In the genomic region with DNA sequence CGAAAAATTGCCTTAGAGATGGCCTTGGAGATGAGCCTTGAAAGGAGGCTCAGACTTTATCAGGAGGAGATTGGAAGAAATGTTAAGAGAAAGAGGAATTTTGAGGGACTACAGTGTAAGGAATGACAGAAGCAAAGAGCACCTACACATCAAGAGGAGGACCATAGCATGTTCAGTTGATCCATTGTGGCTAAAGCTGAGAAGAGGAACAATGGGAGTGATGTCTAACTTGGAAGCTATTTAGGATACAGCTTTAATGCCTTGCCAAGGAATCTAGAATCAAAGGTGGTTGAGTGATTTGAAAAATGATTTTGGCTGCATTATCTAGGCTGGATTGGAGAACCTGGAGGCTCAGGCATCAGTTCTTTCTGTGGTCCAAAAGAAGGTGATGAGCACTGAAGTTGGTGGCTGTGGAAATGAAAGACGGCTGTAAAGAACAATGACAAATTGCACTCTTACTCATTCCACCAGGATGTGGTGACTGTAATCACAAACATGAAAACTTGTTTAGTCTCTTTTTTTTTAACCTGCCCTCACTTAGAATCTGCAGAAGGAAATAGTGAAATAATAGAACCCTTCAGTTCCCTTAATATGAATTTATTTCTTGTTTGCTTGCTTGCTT, we compare ENCODE assay signal across 9 cellular contexts. TPM values are rescaled to one million over a fixed set of nuclear protein-coding genes. Genes with fewer than 3 reads are reported as not detected.
DNase-seq lines count a peak whose midpoint lies in the region; ATAC-seq lines count a peak whose summit lies in the region.
"Had no signal": no experiment of that assay in that cellular context is flagged by ENCODE, and none has a peak within 500 bp of the region (broad histone marks: within the 10 kb centered on the region; RNA-seq: fewer than 3 reads in every experiment).

No MANE protein-coding gene starts in this region.

- no peaks in the 10 kb centered on the region for H3K27me3 ChIP-seq in neuronal stem cell (ENCODE audit: control insufficient read depth in 3 of 3, insufficient read depth in 3 of 3, low read depth in 1 of 3, low read length in 3 of 3)

- H3K27me3 Mint-ChIP-seq in activated naive CD4-positive, alpha-beta T cell treated with anti-CD3 and anti-CD28 coated beads, Interleukin-2, amount 10 ng/mL, durations not matched to agents 7 days and 5 days, result no peaks in the 10 kb centered on the region
- H3K27me3 Mint-ChIP-seq in stimulated activated naive CD8-positive, alpha-beta T cell treated with anti-CD3 and anti-CD28 coated beads, Interleukin-15, amount 100 ng/mL, for 72 hours, result no peaks in the 10 kb centered on the region

- peaks cover 5% of the 10 kb centered on the region for H3K36me3 Mint-ChIP-seq in activated naive CD4-positive, alpha-beta T cell treated with anti-CD3 and anti-CD28 coated beads, Interleukin-2, amount 10 ng/mL, durations not matched to agents 7 days and 5 days

- H2AFZ ChIP-seq in neuronal stem cell (ENCODE audit: low read length), result no peak overlapping the region

- H4K91ac ChIP-seq in neuronal stem cell (ENCODE audit: low read depth, low read length, poor library complexity), result no peak overlapping the region

- peak; percentile 14 for DNase-seq in activated naive CD4-positive, alpha-beta T cell treated with Interleukin-2 at 50 U/mL for 16 hours
- no peak for DNase-seq in activated naive CD4-positive, alpha-beta T cell (lab: John Stamatoyannopoulos, UW)
- peak; percentile 48 for DNase-seq in activated naive CD4-positive, alpha-beta T cell treated with anti-CD3 and anti-CD28 coated beads, Interleukin-2, amount 10 ng/mL, durations not matched to agents 7 days and 5 days
- peak; percentile 36 to 60 for DNase-seq in stimulated activated naive CD8-positive, alpha-beta T cell treated with anti-CD3 and anti-CD28 coated beads, Interleukin-15, amount 100 ng/mL, for 72 hours
- DNase-seq in NCI-H1092 treated with DMSO at 0.1 percent for 48 hours (lab: John Stamatoyannopoulos, UW) (no peak), neuronal stem cell (ENCODE audit: low spot score) (no peak)
- no peak for DNase-seq in effector CD8-positive, alpha-beta T cell (lab: John Stamatoyannopoulos, UW)

- H2BK15ac ChIP-seq in neuronal stem cell (ENCODE audit: low read length), result no peak overlapping the region

- no peaks in the 10 kb centered on the region for H3K9me3 Mint-ChIP-seq in activated naive CD4-positive, alpha-beta T cell treated with anti-CD3 and anti-CD28 coated beads, Interleukin-2, amount 10 ng/mL, durations not matched to agents 7 days and 5 days
- H3K9me3 Mint-ChIP-seq in stimulated activated naive CD8-positive, alpha-beta T cell treated with anti-CD3 and anti-CD28 coated beads, Interleukin-15, amount 100 ng/mL, for 72 hours, result no peaks in the 10 kb centered on the region

- no peak overlapping the region for H3K14ac ChIP-seq in neuronal stem cell (ENCODE audit: low read length)

- peak overlapping the region; percentile 43 for H3K27ac Mint-ChIP-seq in activated naive CD4-positive, alpha-beta T cell treated with anti-CD3 and anti-CD28 coated beads, Interleukin-2, amount 10 ng/mL, durations not matched to agents 7 days and 5 days
- H3K27ac Mint-ChIP-seq in stimulated activated naive CD8-positive, alpha-beta T cell treated with anti-CD3 and anti-CD28 coated beads, Interleukin-15, amount 100 ng/mL, for 72 hours, result peak overlapping the region in 1 of 2 donors; percentile 47

- H2BK5ac ChIP-seq in neuronal stem cell (ENCODE audit: low read length), result no peak overlapping the region

- peaks cover 64% of the 10 kb centered on the region for H3K4me1 Mint-ChIP-seq in activated naive CD4-positive, alpha-beta T cell treated with anti-CD3 and anti-CD28 coated beads, Interleukin-2, amount 10 ng/mL, durations not matched to agents 7 days and 5 days
- H3K4me1 Mint-ChIP-seq in stimulated activated naive CD8-positive, alpha-beta T cell treated with anti-CD3 and anti-CD28 coated beads, Interleukin-15, amount 100 ng/mL, for 72 hours, result peaks cover 68% of the 10 kb centered on the region

- H3K23ac ChIP-seq in neuronal stem cell (ENCODE audit: low read depth, low read length, poor library complexity), result no peak overlapping the region

- peaks cover 0 to 2% of the 10 kb centered on the region in 2 donors for H3K9me3 ChIP-seq in neuronal stem cell (replicated peaks in 1 of 2; ENCODE audit: control insufficient read depth in 2 of 2, insufficient read depth in 1 of 2, low read depth in 1 of 2, low read length in 2 of 2)

- H4K8ac ChIP-seq in neuronal stem cell (ENCODE audit: low read depth, low read length), result no peak overlapping the region

- no CpG with 5 or more reads among the region's 2 CpGs for WGBS in neuronal stem cell (ENCODE audit: extremely low coverage in 2 of 2, insufficient read length in 2 of 2, insufficient replicate concordance in 1 of 2), 2 donors

- no peak overlapping the region for H2BK120ac ChIP-seq in neuronal stem cell (ENCODE audit: low read depth, low read length)

- no peak overlapping the region for H3K4me2 ChIP-seq in neuronal stem cell (ENCODE audit: insufficient read depth, low read length, poor library complexity, severe bottlenecking)

- no peak overlapping the region for H3K27ac ChIP-seq in neuronal stem cell (replicated peaks; ENCODE audit: low read length)
- H3K27ac ChIP-seq: C4-2B had no signal

- no peaks in the 10 kb centered on the region for H3K36me3 ChIP-seq in neuronal stem cell (replicated peaks in 1 of 2; ENCODE audit: control insufficient read depth in 2 of 2, insufficient read depth in 2 of 2, low read length in 2 of 2)

- ATAC-seq in HG03095 (IDR thresholded peaks at IDR 0.05; ENCODE audit: unreplicated experiment), result peak; percentile 54
- ATAC-seq in stimulated activated naive CD8-positive, alpha-beta T cell treated with anti-CD3 and anti-CD28 coated beads, Interleukin-15, amount 100 ng/mL, for 72 hours, result peak; percentile 82

- no peak overlapping the region for H2BK12ac ChIP-seq in neuronal stem cell (ENCODE audit: low read length)

- no peak overlapping the region for H3K18ac ChIP-seq in neuronal stem cell (ENCODE audit: low read length)

- H3K4me1 ChIP-seq in neuronal stem cell (ENCODE audit: control insufficient read depth in 2 of 2, insufficient read depth in 1 of 2, low read depth in 1 of 2, low read length in 2 of 2), result peaks cover 6 to 11% of the 10 kb centered on the region in 2 donors

- no peak overlapping the region for H3K4me3 Mint-ChIP-seq in activated naive CD4-positive, alpha-beta T cell treated with anti-CD3 and anti-CD28 coated beads, Interleukin-2, amount 10 ng/mL, durations not matched to agents 7 days and 5 days
- peak overlapping the region in 1 of 2 donors; percentile 33 for H3K4me3 Mint-ChIP-seq in stimulated activated naive CD8-positive, alpha-beta T cell treated with anti-CD3 and anti-CD28 coated beads, Interleukin-15, amount 100 ng/mL, for 72 hours

- CTCF ChIA-PET in activated naive CD4-positive, alpha-beta T cell treated with anti-CD3 and anti-CD28 coated beads, Interleukin-2, amount 10 ng/mL, durations not matched to agents 7 days and 5 days (lab: Charles Lee), result no interaction called here

- H3K4ac ChIP-seq in neuronal stem cell (ENCODE audit: low read length), result no peak overlapping the region

- no peak overlapping the region for H3K4me3 ChIP-seq in neuronal stem cell (ENCODE audit: low read length in 2 of 2)

- H2AK5ac ChIP-seq in neuronal stem cell (ENCODE audit: low read depth, low read length), result no peak overlapping the region

- no peak overlapping the region for H3K9ac ChIP-seq in neuronal stem cell (ENCODE audit: low read depth, low read length, poor library complexity)

- H3K79me1 ChIP-seq in neuronal stem cell (ENCODE audit: low read depth, low read length), result peaks cover 5% of the 10 kb centered on the region

RNA-seq across cellular contexts. Expression of gene FAM20B, which starts 11.3 kb away (rescaled TPM):
- 19.0 TPM for polyA plus RNA-seq in neuronal stem cell (2013, experiment 1 of 2)
- 19.5 TPM for polyA plus RNA-seq in neuronal stem cell (2013, experiment 2 of 2)

RNA-seq across cellular contexts. Expression of gene TOR3A, which starts 44.9 kb away (rescaled TPM):
- 12.6 TPM for polyA plus RNA-seq in neuronal stem cell (2013, experiment 1 of 2)
- 12.5 TPM for polyA plus RNA-seq in neuronal stem cell (2013, experiment 2 of 2)

Comparison
In these comparisons a context has a peak if more than half of its experiments do, and no peak if none do; other contexts are left out.
1. DNase-seq: peak in activated naive CD4-positive, alpha-beta T cell treated with Interleukin-2 at 50 U/mL for 16 hours (single experiment), activated naive CD4-positive, alpha-beta T cell treated with anti-CD3 and anti-CD28 coated beads, Interleukin-2, amount 10 ng/mL, durations not matched to agents 7 days and 5 days (single experiment) and stimulated activated naive CD8-positive, alpha-beta T cell treated with anti-CD3 and anti-CD28 coated beads, Interleukin-15, amount 100 ng/mL, for 72 hours (2 of 2); none in activated naive CD4-positive, alpha-beta T cell (0 of 4), NCI-H1092 treated with DMSO at 0.1 percent for 48 hours (single experiment), neuronal stem cell (single experiment) and effector CD8-positive, alpha-beta T cell (single experiment).